29 cellular contexts compared by ENCODE assay signal in genomic region chr13:111886217-111886945, GRCh38.
"Had no signal": no experiment of that assay in that cellular context is flagged by ENCODE, and none has a peak within 500 bp of the region (broad histone marks: within the 10 kb centered on the region; RNA-seq: fewer than 3 reads in every experiment).

No MANE protein-coding gene starts in this region.

- H3K4me1 ChIP-seq: breast epithelium, Peyer's patch had no signal

- H3K27ac Mint-ChIP-seq: activated CD4-positive, alpha-beta memory T cell treated with anti-CD3 and anti-CD28 coated beads for 36 hours; activated CD4-positive, alpha-beta T cell treated with anti-CD3 and anti-CD28 coated beads for 36 hours; activated CD4-positive, alpha-beta T cell treated with anti-CD3 and anti-CD28 coated beads, Interleukin-2, amount 10 ng/mL, durations not matched to agents 7 days and 5 days; activated naive CD4-positive, alpha-beta T cell treated with anti-CD3 and anti-CD28 coated beads, Interleukin-2, amount 10 ng/mL, durations not matched to agents 7 days and 5 days; activated naive CD8-positive, alpha-beta T cell; activated naive CD8-positive, alpha-beta T cell treated with anti-CD3 and anti-CD28 coated beads, Interleukin-2, amount 50 U/mL, for 24 hours had no signal

- H3K4me3 ChIP-seq: breast epithelium, MG63, Peyer's patch had no signal

- H3K9me3 Mint-ChIP-seq: activated CD4-positive, alpha-beta T cell treated with anti-CD3 and anti-CD28 coated beads, Interleukin-2, amount 10 ng/mL, durations not matched to agents 7 days and 5 days; activated naive CD8-positive, alpha-beta T cell treated with anti-CD3 and anti-CD28 coated beads, Interleukin-2, amount 50 U/mL, for 24 hours; activated T-cell treated with anti-CD3 and anti-CD28 coated beads, Interleukin-2, amount 50 U/mL, for 4 hours had no signal

- DNase-seq: activated CD4-positive, alpha-beta memory T cell treated with anti-CD3 and anti-CD28 coated beads for 36 hours; activated CD4-positive, alpha-beta T cell treated with anti-CD3 and anti-CD28 coated beads for 36 hours; activated CD4-positive, alpha-beta T cell treated with anti-CD3 and anti-CD28 coated beads, Interleukin-2, amount 10 ng/mL, durations not matched to agents 7 days and 5 days; activated effector memory CD4-positive, alpha-beta T cell treated with Interleukin-2 at 50 U/mL for 16 hours; activated naive CD4-positive, alpha-beta T cell treated with anti-CD3 and anti-CD28 coated beads, Interleukin-2, amount 10 ng/mL, durations not matched to agents 7 days and 5 days; activated naive CD8-positive, alpha-beta T cell treated with anti-CD3 and anti-CD28 coated beads, Interleukin-2, amount 50 U/mL, for 24 hours; activated T-cell treated with anti-CD3 and anti-CD28 coated beads for 4 hours; activated T-cell treated with anti-CD3 and anti-CD28 coated beads, Interleukin-2, amount 50 U/mL, for 4 hours; anterior cingulate cortex; Kasumi-1; KG1; MG63; NCI-H1048; NCI-H1436 treated with DMSO at 0.1 percent for 48 hours; NCI-H1694 treated with DMSO at 0.1 percent for 48 hours; NCI-H2029; NCI-H345; NCI-H524 treated with DMSO at 0.1 percent for 48 hours; NK-92 treated with Interleukin-12 subunit alpha and Interleukin-12 subunit beta, amount 100 ng/mL, for 24 hours; PC-3; RPMI8226; SIG-M5; SW 1271; T1000 had no signal

- H3K27me3 Mint-ChIP-seq: activated naive CD4-positive, alpha-beta T cell treated with anti-CD3 and anti-CD28 coated beads, Interleukin-2, amount 10 ng/mL, durations not matched to agents 7 days and 5 days had no signal

- H3K9me3 ChIP-seq: breast epithelium, MG63, Peyer's patch had no signal

- H3K27me3 ChIP-seq: Peyer's patch had no signal

- H3K4me1 Mint-ChIP-seq: activated CD4-positive, alpha-beta T cell treated with anti-CD3 and anti-CD28 coated beads for 36 hours; activated CD4-positive, alpha-beta T cell treated with anti-CD3 and anti-CD28 coated beads, Interleukin-2, amount 10 ng/mL, durations not matched to agents 7 days and 5 days; activated naive CD4-positive, alpha-beta T cell treated with anti-CD3 and anti-CD28 coated beads, Interleukin-2, amount 10 ng/mL, durations not matched to agents 7 days and 5 days; activated naive CD8-positive, alpha-beta T cell treated with anti-CD3 and anti-CD28 coated beads, Interleukin-2, amount 50 U/mL, for 24 hours had no signal

- H3K36me3 ChIP-seq: breast epithelium, MG63, Peyer's patch had no signal

- H3K4me3 Mint-ChIP-seq: activated CD4-positive, alpha-beta memory T cell treated with anti-CD3 and anti-CD28 coated beads for 36 hours; activated CD4-positive, alpha-beta T cell treated with anti-CD3 and anti-CD28 coated beads for 36 hours; activated CD4-positive, alpha-beta T cell treated with anti-CD3 and anti-CD28 coated beads, Interleukin-2, amount 10 ng/mL, durations not matched to agents 7 days and 5 days; activated naive CD4-positive, alpha-beta T cell treated with anti-CD3 and anti-CD28 coated beads, Interleukin-2, amount 10 ng/mL, durations not matched to agents 7 days and 5 days; activated naive CD8-positive, alpha-beta T cell; activated naive CD8-positive, alpha-beta T cell treated with anti-CD3 and anti-CD28 coated beads, Interleukin-2, amount 50 U/mL, for 24 hours; activated T-cell treated with anti-CD3 and anti-CD28 coated beads, Interleukin-2, amount 50 U/mL, for 4 hours had no signal

- H3K36me3 Mint-ChIP-seq: activated naive CD4-positive, alpha-beta T cell treated with anti-CD3 and anti-CD28 coated beads, Interleukin-2, amount 10 ng/mL, durations not matched to agents 7 days and 5 days; activated naive CD8-positive, alpha-beta T cell had no signal

- ATAC-seq: activated CD4-positive, alpha-beta T cell treated with anti-CD3 and anti-CD28 coated beads for 36 hours; activated CD4-positive, CD25-positive, alpha-beta regulatory T cell treated with anti-CD3 and anti-CD28 coated beads, Interleukin-2, amount 50 U/mL, for 24 hours; activated naive CD8-positive, alpha-beta T cell treated with anti-CD3 and anti-CD28 coated beads, Interleukin-2, amount 50 U/mL, for 24 hours; activated T-cell treated with anti-CD3 and anti-CD28 coated beads, Interleukin-2, amount 50 U/mL, for 4 hours; PC-3; SK-N-SH treated with all-trans-retinoic acid at 6 μM for 48 hours had no signal

- H3K27ac ChIP-seq: breast epithelium, Peyer's patch had no signal
